24 cellular contexts compared by ENCODE assay signal in genomic region chr14:105442125-105442524, GRCh38. TPM values are rescaled to one million over a fixed set of nuclear protein-coding genes. Genes with fewer than 3 reads are reported as not detected.
"Had no signal": no experiment of that assay in that cellular context is flagged by ENCODE, and none has a peak within 500 bp of the region (broad histone marks: within the 10 kb centered on the region; RNA-seq: fewer than 3 reads in every experiment).

No MANE protein-coding gene starts in this region.

- H3K27me3 ChIP-seq: ascending aorta, esophagus muscularis mucosa, foreskin keratinocyte, testis, transverse colon had no signal

- DNase-seq: activated CD4-positive, alpha-beta T cell treated with anti-CD3 and anti-CD28 coated beads for 4 hours; activated CD4-positive, alpha-beta T cell treated with anti-CD3 and anti-CD28 coated beads, Interleukin-2, amount 50 U/mL, for 4 hours; activated gamma-delta T cell; activated naive CD4-positive, alpha-beta T cell treated with anti-CD3 and anti-CD28 coated beads, Interleukin-2, amount 10 ng/mL, durations not matched to agents 7 days and 5 days; activated naive CD8-positive, alpha-beta T cell treated with anti-CD3 and anti-CD28 coated beads, Interleukin-2, amount 10 ng/mL, durations not matched to agents 7 days and 5 days; central memory CD4-positive, alpha-beta T cell; endodermal cell; foreskin keratinocyte; left ventricle myocardium inferior; mesendoderm; natural killer cell; posterior cingulate gyrus; stimulated activated CD4-positive, alpha-beta T cell treated with anti-CD3 and anti-CD28 coated beads, Interleukin-12 subunit alpha, Interleukin-12 subunit beta, amount 100 ng/mL, for 4 hours; stimulated activated CD4-positive, alpha-beta T cell treated with anti-CD3 and anti-CD28 coated beads, Interleukin-4, amount 100 ng/mL, for 1 hour; stimulated activated naive CD8-positive, alpha-beta T cell treated with anti-CD3 and anti-CD28 coated beads, Interleukin-15, Interleukin-2, amounts not matched to agents 100 U/mL and 50 U/mL, for 24 hours; testis; transverse colon had no signal

- H3K27ac ChIP-seq: ascending aorta, esophagus muscularis mucosa, foreskin keratinocyte, left ventricle myocardium inferior, skin epidermis, testis, transverse colon had no signal

- H3K36me3 ChIP-seq: transverse colon had no signal

- H3K9me3 Mint-ChIP-seq: activated naive CD4-positive, alpha-beta T cell treated with anti-CD3 and anti-CD28 coated beads, Interleukin-2, amount 10 ng/mL, durations not matched to agents 7 days and 5 days; activated naive CD8-positive, alpha-beta T cell treated with anti-CD3 and anti-CD28 coated beads, Interleukin-2, amount 10 ng/mL, durations not matched to agents 7 days and 5 days; activated T-helper 1 cell treated with anti-CD3 and anti-CD28 coated beads, Interleukin-12 subunit alpha, Interleukin-12 subunit beta, Interleukin-2, Interleukin-4 antibody, amounts not matched to agents 30 ng/mL and 10 ng/mL and 1 ng/mL, durations not matched to agents 14 hours and 24 hours and 36 hours; dendritic cell treated with granulocyte-macrophage colony-stimulating factor and Interleukin-4, amounts not matched to agents 40 ng/mL and 50 ng/mL, for 4 days; endodermal cell; natural killer cell had no signal

- H3K4me1 ChIP-seq: ascending aorta, foreskin keratinocyte, testis, transverse colon had no signal

- H3K27ac Mint-ChIP-seq: activated naive CD4-positive, alpha-beta T cell treated with anti-CD3 and anti-CD28 coated beads, Interleukin-2, amount 10 ng/mL, durations not matched to agents 7 days and 5 days; activated naive CD8-positive, alpha-beta T cell treated with anti-CD3 and anti-CD28 coated beads, Interleukin-2, amount 10 ng/mL, durations not matched to agents 7 days and 5 days; dendritic cell treated with granulocyte-macrophage colony-stimulating factor and Interleukin-4, amounts not matched to agents 40 ng/mL and 50 ng/mL, for 4 days; endodermal cell; natural killer cell had no signal

- ATAC-seq: foreskin keratinocyte; sciatic nerve; stimulated activated naive CD8-positive, alpha-beta T cell treated with anti-CD3 and anti-CD28 coated beads, Interleukin-15, Interleukin-2, amounts not matched to agents 100 U/mL and 50 U/mL, for 24 hours had no signal

- H3K9me3 ChIP-seq: ascending aorta, esophagus muscularis mucosa, left ventricle myocardium inferior, testis, transverse colon had no signal

- H3K27me3 Mint-ChIP-seq: activated naive CD4-positive, alpha-beta T cell treated with anti-CD3 and anti-CD28 coated beads, Interleukin-2, amount 10 ng/mL, durations not matched to agents 7 days and 5 days; activated naive CD8-positive, alpha-beta T cell treated with anti-CD3 and anti-CD28 coated beads, Interleukin-2, amount 10 ng/mL, durations not matched to agents 7 days and 5 days; dendritic cell treated with granulocyte-macrophage colony-stimulating factor and Interleukin-4, amounts not matched to agents 40 ng/mL and 50 ng/mL, for 4 days had no signal

- H3K4me3 ChIP-seq: ascending aorta, esophagus muscularis mucosa, left ventricle myocardium inferior, lung, skin epidermis, testis, transverse colon had no signal

- H3K4me3 Mint-ChIP-seq: activated naive CD4-positive, alpha-beta T cell treated with anti-CD3 and anti-CD28 coated beads, Interleukin-2, amount 10 ng/mL, durations not matched to agents 7 days and 5 days; activated naive CD8-positive, alpha-beta T cell treated with anti-CD3 and anti-CD28 coated beads, Interleukin-2, amount 10 ng/mL, durations not matched to agents 7 days and 5 days; activated T-helper 1 cell treated with anti-CD3 and anti-CD28 coated beads, Interleukin-12 subunit alpha, Interleukin-12 subunit beta, Interleukin-2, Interleukin-4 antibody, amounts not matched to agents 30 ng/mL and 10 ng/mL and 1 ng/mL, durations not matched to agents 14 hours and 24 hours and 36 hours; dendritic cell treated with granulocyte-macrophage colony-stimulating factor and Interleukin-4, amounts not matched to agents 40 ng/mL and 50 ng/mL, for 4 days; endodermal cell; natural killer cell had no signal

- H3K4me1 Mint-ChIP-seq: activated naive CD4-positive, alpha-beta T cell treated with anti-CD3 and anti-CD28 coated beads, Interleukin-2, amount 10 ng/mL, durations not matched to agents 7 days and 5 days; activated naive CD8-positive, alpha-beta T cell treated with anti-CD3 and anti-CD28 coated beads, Interleukin-2, amount 10 ng/mL, durations not matched to agents 7 days and 5 days; endodermal cell had no signal

- H3K36me3 Mint-ChIP-seq: natural killer cell had no signal

RNA-seq across cellular contexts. Expression of gene CRIP2, which starts 32.5 kb away (rescaled TPM):
- total RNA-seq: activated T-helper 1 cell treated with anti-CD3 and anti-CD28 coated beads, Interleukin-12 subunit alpha, Interleukin-12 subunit beta, Interleukin-2, Interleukin-4 antibody, amounts not matched to agents 30 ng/mL and 10 ng/mL and 1 ng/mL, durations not matched to agents 14 hours and 24 hours and 36 hours had no signal

RNA-seq across cellular contexts. Expression of gene TEX22, which starts 43.8 kb away (rescaled TPM):
- total RNA-seq: ascending aorta had no signal
